Comparison of ENCODE assay signal across 8 cellular contexts in genomic region chr1:207959141-207959825, GRCh38. TPM values are rescaled to one million over a fixed set of nuclear protein-coding genes. Genes with fewer than 3 reads are reported as not detected.
A peak's percentile ranks its signal among the peaks of the same experiment; 100 is the strongest.
DNase-seq lines count a peak whose midpoint lies in the region; ATAC-seq and TF ChIP-seq lines count a peak whose summit lies in the region.

No MANE protein-coding gene starts in this region.

- H3K27me3 Mint-ChIP-seq in activated T-cell treated with anti-CD3 and anti-CD28 coated beads, Interleukin-2, amount 50 U/mL, for 24 hours = peaks cover 57% of the 10 kb centered on the region
- H3K27me3 Mint-ChIP-seq in naive thymus-derived CD4-positive, alpha-beta T cell = peaks cover 25 to 77% (median 45%) of the 10 kb centered on the region in 5 donors

- H3K27ac ChIP-seq in foreskin keratinocyte = no peak overlapping the region
- H3K27ac ChIP-seq in naive thymus-derived CD4-positive, alpha-beta T cell (ENCODE audit: low read depth, low read length) = no peak overlapping the region

- POLR2A ChIA-PET in naive thymus-derived CD4-positive, alpha-beta T cell (lab: Charles Lee) = no interaction called here

- peak; percentile 65 for ATAC-seq in foreskin keratinocyte
- ATAC-seq in naive thymus-derived CD4-positive, alpha-beta T cell = peak; percentile 22
- no peak for ATAC-seq in HG02885 (IDR thresholded peaks at IDR 0.05; ENCODE audit: poor library complexity, unreplicated experiment)

- DNase-seq in EH (ENCODE audit: low read depth) (peak; percentile 54), foreskin keratinocyte (no peak), HuH-7.5 (ENCODE audit: low spot score) (no peak), HK-2 (ENCODE audit: unreplicated experiment) (no peak), NCI-H2081 (lab: John Stamatoyannopoulos, UW) (no peak)
- DNase-seq in activated T-cell treated with anti-CD3 and anti-CD28 coated beads, Interleukin-2, amount 50 U/mL, for 24 hours = peak; percentile 47
- DNase-seq in naive thymus-derived CD4-positive, alpha-beta T cell = peak in 3 of 9 donors; percentile 15 to 31 (median 16)

- H3K27ac Mint-ChIP-seq in activated T-cell treated with anti-CD3 and anti-CD28 coated beads, Interleukin-2, amount 50 U/mL, for 24 hours = no peak overlapping the region
- H3K27ac Mint-ChIP-seq in naive thymus-derived CD4-positive, alpha-beta T cell = no peak overlapping the region

- H3K9me3 ChIP-seq in naive thymus-derived CD4-positive, alpha-beta T cell (ENCODE audit: control insufficient read depth in 2 of 3, low read length in 3 of 3) = no peaks in the 10 kb centered on the region

- H3K36me3 ChIP-seq in naive thymus-derived CD4-positive, alpha-beta T cell (ENCODE audit: control insufficient read depth in 2 of 3, insufficient read depth in 3 of 3, low read length in 3 of 3) = no peaks in the 10 kb centered on the region

- intact Hi-C loops in naive thymus-derived CD4-positive, alpha-beta T cell (cut with micrococcal nuclease) = no loop called here

- CTCF ChIA-PET in naive thymus-derived CD4-positive, alpha-beta T cell (lab: Charles Lee) = no interaction called here

- H3K36me3 Mint-ChIP-seq in activated T-cell treated with anti-CD3 and anti-CD28 coated beads, Interleukin-2, amount 50 U/mL, for 24 hours (ENCODE audit: low read depth) = no peaks in the 10 kb centered on the region
- H3K36me3 Mint-ChIP-seq in naive thymus-derived CD4-positive, alpha-beta T cell = no peaks in the 10 kb centered on the region

- H3K9me3 Mint-ChIP-seq in activated T-cell treated with anti-CD3 and anti-CD28 coated beads, Interleukin-2, amount 50 U/mL, for 24 hours = no peaks in the 10 kb centered on the region
- H3K9me3 Mint-ChIP-seq in naive thymus-derived CD4-positive, alpha-beta T cell = no peaks in the 10 kb centered on the region

- H3K4me1 Mint-ChIP-seq in activated T-cell treated with anti-CD3 and anti-CD28 coated beads, Interleukin-2, amount 50 U/mL, for 24 hours (ENCODE audit: low read depth) = peaks cover 15% of the 10 kb centered on the region
- peaks cover 6 to 15% (median 9%) of the 10 kb centered on the region in 7 donors for H3K4me1 Mint-ChIP-seq in naive thymus-derived CD4-positive, alpha-beta T cell

- H3K4me3 ChIP-seq in naive thymus-derived CD4-positive, alpha-beta T cell (ENCODE audit: low read length) = peak overlapping the region; percentile 27

- peak overlapping the region; percentile 66 for H3K4me3 Mint-ChIP-seq in activated T-cell treated with anti-CD3 and anti-CD28 coated beads, Interleukin-2, amount 50 U/mL, for 24 hours
- H3K4me3 Mint-ChIP-seq in naive thymus-derived CD4-positive, alpha-beta T cell = peak overlapping the region; percentile 29 to 83 (median 66)

- H3K4me1 ChIP-seq in foreskin keratinocyte = peaks cover 5% of the 10 kb centered on the region
- H3K4me1 ChIP-seq in naive thymus-derived CD4-positive, alpha-beta T cell (ENCODE audit: control insufficient read depth in 2 of 2, insufficient read depth in 2 of 2, low read length in 2 of 2) = peaks cover 3 to 5% of the 10 kb centered on the region in 2 donors

- peaks cover 5% of the 10 kb centered on the region for H3K27me3 ChIP-seq in foreskin keratinocyte
- H3K27me3 ChIP-seq in naive thymus-derived CD4-positive, alpha-beta T cell (ENCODE audit: control insufficient read depth in 2 of 2, insufficient read depth in 2 of 2, low read length in 2 of 2) = peaks cover 0 to 7% of the 10 kb centered on the region in 2 donors

- TF ChIP-seq CTCF in foreskin keratinocyte (conservative IDR thresholded peaks at IDR 0.05) = peak; percentile 30

RNA-seq across cellular contexts. Expression of gene CD34, which starts 48.4 kb away (rescaled TPM):
- under 0.01 and 0.03 TPM in 2 replicates for total RNA-seq in foreskin keratinocyte
- 0.07 and 0.09 TPM in 2 replicates for polyA plus RNA-seq in foreskin keratinocyte
- 1 to 10 TPM in 1 of 5 experiments, under 1 TPM in 3, not detected in 1; 0.02 to 3.4 (median 0.39) TPM for total RNA-seq in naive thymus-derived CD4-positive, alpha-beta T cell
- not detected for polyA plus RNA-seq in naive thymus-derived CD4-positive, alpha-beta T cell

Comparison
In these comparisons a context has a peak if more than half of its experiments do, and no peak if none do; other contexts are left out.
1. DNase-seq: peak in EH (single experiment) and activated T-cell treated with anti-CD3 and anti-CD28 coated beads, Interleukin-2, amount 50 U/mL, for 24 hours (single experiment); none in foreskin keratinocyte (0 of 2), HuH-7.5 (single experiment), HK-2 (single experiment) and NCI-H2081 (0 of 2).